23 cellular contexts compared by ENCODE assay signal in the genomic region with DNA sequence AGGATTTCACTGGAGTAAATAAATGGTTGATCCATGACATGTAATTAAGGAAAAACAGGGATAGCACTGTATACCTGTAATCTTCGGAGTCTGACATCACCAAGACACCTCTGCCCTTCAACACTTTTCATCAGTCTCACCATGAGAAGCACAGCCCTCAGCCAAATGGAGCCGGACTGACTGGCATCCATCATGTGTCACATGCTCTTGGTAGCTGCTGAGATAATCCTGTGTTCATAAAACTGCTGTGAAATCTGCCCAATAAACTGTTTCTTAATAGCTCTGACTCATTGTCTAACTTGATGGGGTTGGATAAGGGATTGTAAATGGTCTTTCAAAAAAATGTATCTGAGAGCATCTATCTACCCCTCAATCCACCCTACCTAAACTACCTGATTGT. TPM values are rescaled to one million over a fixed set of nuclear protein-coding genes. Genes with fewer than 3 reads are reported as not detected.
"Had no signal": no experiment of that assay in that cellular context is flagged by ENCODE, and none has a peak within 500 bp of the region (broad histone marks: within the 10 kb centered on the region; RNA-seq: fewer than 3 reads in every experiment).

No MANE protein-coding gene starts in this region.

- H3K27ac Mint-ChIP-seq: activated B cell treated with CpG ODN at 0.5 μM for 24 hours; activated CD4-positive, alpha-beta memory T cell treated with anti-CD3 and anti-CD28 coated beads, Interleukin-2, amount 10 ng/mL, durations not matched to agents 7 days and 5 days; activated CD8-positive, alpha-beta memory T cell treated with anti-CD3 and anti-CD28 coated beads, Interleukin-2, amount 10 ng/mL, durations not matched to agents 7 days and 5 days; activated naive CD8-positive, alpha-beta T cell; nephron progenitor cell; stimulated activated naive CD8-positive, alpha-beta T cell treated with anti-CD3 and anti-CD28 coated beads, Interleukin-15, amount 100 ng/mL, for 72 hours had no signal

- ATAC-seq: activated CD8-positive, alpha-beta memory T cell treated with anti-CD3 and anti-CD28 coated beads, Interleukin-2, amount 10 ng/mL, durations not matched to agents 7 days and 5 days; foreskin keratinocyte; stimulated activated naive CD8-positive, alpha-beta T cell treated with anti-CD3 and anti-CD28 coated beads, Interleukin-15, amount 100 ng/mL, for 72 hours had no signal

- H3K9me3 ChIP-seq: suprapubic skin had no signal

- H3K36me3 ChIP-seq: cardiac muscle cell, suprapubic skin, transverse colon had no signal

- H3K4me1 Mint-ChIP-seq: activated B cell treated with CpG ODN at 0.5 μM for 24 hours; activated CD4-positive, alpha-beta memory T cell treated with anti-CD3 and anti-CD28 coated beads, Interleukin-2, amount 10 ng/mL, durations not matched to agents 7 days and 5 days; activated CD8-positive, alpha-beta memory T cell treated with anti-CD3 and anti-CD28 coated beads, Interleukin-2, amount 10 ng/mL, durations not matched to agents 7 days and 5 days; stimulated activated naive CD8-positive, alpha-beta T cell treated with anti-CD3 and anti-CD28 coated beads, Interleukin-15, amount 100 ng/mL, for 72 hours had no signal

- H3K27me3 ChIP-seq: cardiac muscle cell, foreskin keratinocyte, suprapubic skin, transverse colon had no signal

- H3K9me3 Mint-ChIP-seq: activated B cell treated with CpG ODN at 0.5 μM for 24 hours; activated CD4-positive, alpha-beta memory T cell treated with anti-CD3 and anti-CD28 coated beads, Interleukin-2, amount 10 ng/mL, durations not matched to agents 7 days and 5 days; nephron progenitor cell; stimulated activated naive CD8-positive, alpha-beta T cell treated with anti-CD3 and anti-CD28 coated beads, Interleukin-15, amount 100 ng/mL, for 72 hours had no signal

- H3K4me3 Mint-ChIP-seq: activated B cell treated with CpG ODN at 0.5 μM for 24 hours; activated CD4-positive, alpha-beta memory T cell treated with anti-CD3 and anti-CD28 coated beads, Interleukin-2, amount 10 ng/mL, durations not matched to agents 7 days and 5 days; activated CD8-positive, alpha-beta memory T cell treated with anti-CD3 and anti-CD28 coated beads, Interleukin-2, amount 10 ng/mL, durations not matched to agents 7 days and 5 days; activated naive CD8-positive, alpha-beta T cell; nephron progenitor cell; stimulated activated naive CD8-positive, alpha-beta T cell treated with anti-CD3 and anti-CD28 coated beads, Interleukin-15, amount 100 ng/mL, for 72 hours had no signal

- H3K4me1 ChIP-seq: foreskin keratinocyte, suprapubic skin, transverse colon had no signal

- H3K4me3 ChIP-seq: cardiac muscle cell, lung, suprapubic skin, transverse colon had no signal

- DNase-seq: activated B cell treated with CpG ODN at 0.5 μM for 24 hours; activated CD4-positive, alpha-beta memory T cell treated with anti-CD3 and anti-CD28 coated beads, Interleukin-2, amount 10 ng/mL, durations not matched to agents 7 days and 5 days; activated CD4-positive, alpha-beta T cell treated with anti-CD3 and anti-CD28 coated beads for 48 hours; activated CD8-positive, alpha-beta memory T cell treated with anti-CD3 and anti-CD28 coated beads, Interleukin-2, amount 10 ng/mL, durations not matched to agents 7 days and 5 days; amniotic stem cell; hypothalamus; midbrain; nephron progenitor cell; occipital lobe; posterior cingulate gyrus; retina; stimulated activated naive CD8-positive, alpha-beta T cell treated with anti-CD3 and anti-CD28 coated beads, Interleukin-15, amount 100 ng/mL, for 72 hours; T-helper 1 cell; T-helper 9 cell; transverse colon had no signal

- H3K27me3 Mint-ChIP-seq: activated B cell treated with CpG ODN at 0.5 μM for 24 hours; activated CD4-positive, alpha-beta memory T cell treated with anti-CD3 and anti-CD28 coated beads, Interleukin-2, amount 10 ng/mL, durations not matched to agents 7 days and 5 days; activated CD8-positive, alpha-beta memory T cell treated with anti-CD3 and anti-CD28 coated beads, Interleukin-2, amount 10 ng/mL, durations not matched to agents 7 days and 5 days; activated naive CD8-positive, alpha-beta T cell; stimulated activated naive CD8-positive, alpha-beta T cell treated with anti-CD3 and anti-CD28 coated beads, Interleukin-15, amount 100 ng/mL, for 72 hours had no signal

- H3K27ac ChIP-seq: cardiac muscle cell, epithelial cell of prostate, foreskin keratinocyte, suprapubic skin, transverse colon had no signal

- H3K36me3 Mint-ChIP-seq: activated CD8-positive, alpha-beta memory T cell treated with anti-CD3 and anti-CD28 coated beads, Interleukin-2, amount 10 ng/mL, durations not matched to agents 7 days and 5 days; activated naive CD8-positive, alpha-beta T cell had no signal

RNA-seq across cellular contexts. Expression of a gene that starts 33.6 kb away (rescaled TPM):
- total RNA-seq: activated B cell treated with CpG ODN at 0.5 μM for 24 hours; activated CD4-positive, alpha-beta memory T cell treated with anti-CD3 and anti-CD28 coated beads, Interleukin-2, amount 10 ng/mL, durations not matched to agents 7 days and 5 days; activated CD8-positive, alpha-beta memory T cell treated with anti-CD3 and anti-CD28 coated beads, Interleukin-2, amount 10 ng/mL, durations not matched to agents 7 days and 5 days; dermis microvascular lymphatic vessel endothelial cell; foreskin keratinocyte; myocyte had no signal
- polyA plus RNA-seq: cardiac muscle cell, foreskin keratinocyte had no signal
